ENCODE assay signal across 13 cellular contexts in the genomic region with DNA sequence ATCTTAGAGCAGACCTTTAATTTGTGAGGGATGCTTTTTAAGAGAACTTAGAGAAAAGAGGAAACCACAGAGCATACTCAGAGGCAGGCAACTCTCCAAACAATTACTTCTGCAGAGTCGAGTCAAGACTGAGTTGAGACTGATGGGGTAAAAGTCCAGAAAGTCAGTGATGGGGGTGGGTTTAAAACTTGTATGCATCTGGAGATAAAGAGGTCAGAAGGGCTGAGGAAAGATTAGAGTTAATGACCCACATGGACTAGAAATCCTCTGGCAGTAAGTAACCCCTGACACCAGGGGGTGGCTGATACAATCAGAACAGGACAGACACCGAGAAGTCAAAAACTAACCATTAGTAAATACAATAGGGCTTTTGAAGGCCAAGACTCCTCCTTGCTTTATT. TPM values are rescaled to one million over a fixed set of nuclear protein-coding genes. Genes with fewer than 3 reads are reported as not detected.
DNase-seq lines count a peak whose midpoint lies in the region; ATAC-seq and TF ChIP-seq lines count a peak whose summit lies in the region.
"Had no signal": no experiment of that assay in that cellular context is flagged by ENCODE, and none has a peak within 500 bp of the region (broad histone marks: within the 10 kb centered on the region; RNA-seq: fewer than 3 reads in every experiment).

No MANE protein-coding gene starts in this region.

- no peak overlapping the region for H3K27ac ChIP-seq in neural progenitor cell
- H3K27ac ChIP-seq: HL-60 had no signal

- no peaks in the 10 kb centered on the region for H3K36me3 ChIP-seq in neural progenitor cell

- H3K9me3 Mint-ChIP-seq in neural progenitor cell: no peaks in the 10 kb centered on the region
- H3K9me3 Mint-ChIP-seq: activated B cell treated with CpG ODN at 0.5 μM for 24 hours had no signal

- DNase-seq in GM10248 (ENCODE audit: extremely low spot score): peak; percentile 9
- DNase-seq in KBM-7: peak; percentile 92
- DNase-seq in ecto neural progenitor cell (ENCODE audit: low spot score): peak; percentile 62
- DNase-seq in neural progenitor cell (ENCODE audit: low spot score): peak; percentile 79
- no peak for DNase-seq in globus pallidus (ENCODE audit: low spot score)
- no peak for DNase-seq in SHP77 treated with DMSO at 0.1 percent for 48 hours (lab: John Stamatoyannopoulos, UW)
- DNase-seq: activated B cell treated with CpG ODN at 0.5 μM for 24 hours, left cardiac atrium, NCI-H1694, posterior cingulate gyrus had no signal

- H3K79me2 ChIP-seq in neural progenitor cell (ENCODE audit: low read depth): no peaks in the 10 kb centered on the region

- TF ChIP-seq CTCF in GM10248 (IDR thresholded peaks at IDR 0.05; ENCODE audit: control extremely low read depth, extremely low read depth, low read depth, missing control alignments): no peak
- peak; percentile 36 for TF ChIP-seq CTCF in neural progenitor cell (IDR thresholded peaks at IDR 0.05)

- H3K36me3 Mint-ChIP-seq in neural progenitor cell: no peaks in the 10 kb centered on the region

- H4K20me1 ChIP-seq in neural progenitor cell (ENCODE audit: low read depth): no peaks in the 10 kb centered on the region

- H2AFZ ChIP-seq in neural progenitor cell (replicated peaks): no peak overlapping the region

- H3F3A ChIP-seq in neural progenitor cell (ENCODE audit: low read depth): peaks cover 8% of the 10 kb centered on the region

- POLR2A ChIA-PET in GM10248 (lab: Yijun Ruan, JAX): no interaction called here

- ATAC-seq in HG02610 (IDR thresholded peaks at IDR 0.05; ENCODE audit: unreplicated experiment): no peak
- no peak for ATAC-seq in HG03039 (IDR thresholded peaks at IDR 0.05; ENCODE audit: unreplicated experiment)
- ATAC-seq: left cardiac atrium had no signal

- CTCF ChIA-PET in GM10248 (lab: Yijun Ruan, JAX): no interaction called here

- in situ Hi-C loops in KBM-7 (cut with MboI; ENCODE audit: low pct_unique_long_range_greater_than_20kb, low sequenced_read_pairs): no loop called here

- H3K27me3 ChIP-seq in neural progenitor cell: no peaks in the 10 kb centered on the region

- peak overlapping the region; percentile 1 for H3K27ac Mint-ChIP-seq in neural progenitor cell
- H3K27ac Mint-ChIP-seq: activated B cell treated with CpG ODN at 0.5 μM for 24 hours had no signal

- no peak overlapping the region for H3K4me3 ChIP-seq in neural progenitor cell

- H3K9me3 ChIP-seq in neural progenitor cell (ENCODE audit: low read depth): no peaks in the 10 kb centered on the region

- H3K4me1 Mint-ChIP-seq in neural progenitor cell: peaks cover 10% of the 10 kb centered on the region

- H3K4me1 ChIP-seq in neural progenitor cell: peaks cover 12% of the 10 kb centered on the region

- peak overlapping the region; percentile 20 for H3K4me2 ChIP-seq in neural progenitor cell

- H3K4me3 Mint-ChIP-seq in neural progenitor cell: no peak overlapping the region
- H3K4me3 Mint-ChIP-seq: activated B cell treated with CpG ODN at 0.5 μM for 24 hours had no signal

- no peaks in the 10 kb centered on the region for H3K27me3 Mint-ChIP-seq in neural progenitor cell (ENCODE audit: insufficient read depth, low read depth)
- H3K27me3 Mint-ChIP-seq: activated B cell treated with CpG ODN at 0.5 μM for 24 hours had no signal

- H3K9ac ChIP-seq in neural progenitor cell: no peak overlapping the region

RNA-seq across cellular contexts. Expression of gene SEPTIN7, which starts 42.4 kb away (rescaled TPM):
- 288 and 560 TPM in 2 replicates for total RNA-seq in neural progenitor cell (ENCODE audit: low replicate concordance)

Comparison
In these comparisons a context has a peak if more than half of its experiments do, and no peak if none do; other contexts are left out.
1. DNase-seq: peak in GM10248 (single experiment), KBM-7 (single experiment), ecto neural progenitor cell (single experiment) and neural progenitor cell (single experiment); none in globus pallidus (single experiment) and SHP77 treated with DMSO at 0.1 percent for 48 hours (single experiment).